8 cellular contexts compared by ENCODE assay signal in genomic region chr14:77039285-77040058, GRCh38.
A peak's percentile ranks its signal among the peaks of the same experiment; 100 is the strongest.
DNase-seq lines count a peak whose midpoint lies in the region; ATAC-seq and TF ChIP-seq lines count a peak whose summit lies in the region.

No MANE protein-coding gene starts in this region.

- H3K4me3 Mint-ChIP-seq in central memory CD8-positive, alpha-beta T cell = peak overlapping the region; percentile 77

- peak overlapping the region; percentile 96 for H3K27ac Mint-ChIP-seq in central memory CD8-positive, alpha-beta T cell (ENCODE audit: low read depth)

- ATAC-seq in central memory CD8-positive, alpha-beta T cell (replicated peaks; ENCODE audit: extremely low read depth, poor library complexity, severe bottlenecking) = no peak
- ATAC-seq in HG03565 (IDR thresholded peaks at IDR 0.05; ENCODE audit: unreplicated experiment) = no peak
- no peak for ATAC-seq in GM18867 (IDR thresholded peaks at IDR 0.05; ENCODE audit: unreplicated experiment)

- peaks cover 73% of the 10 kb centered on the region for H3K4me1 Mint-ChIP-seq in central memory CD8-positive, alpha-beta T cell

- H3K9me3 Mint-ChIP-seq in central memory CD8-positive, alpha-beta T cell = no peaks in the 10 kb centered on the region

- DNase-seq in AG10803 (ENCODE audit: low read depth) = peak; percentile 69
- peak; percentile 78 for DNase-seq in NCI-H524 treated with DMSO at 0.1 percent for 48 hours (lab: John Stamatoyannopoulos, UW)
- DNase-seq in central memory CD8-positive, alpha-beta T cell (ENCODE audit: low spot score in 2 of 2) = no peak
- DNase-seq in midbrain (lab: John Stamatoyannopoulos, UW) = peak; percentile 57
- DNase-seq in effector CD8-positive, alpha-beta T cell (lab: John Stamatoyannopoulos, UW) = no peak

- peaks cover 19% of the 10 kb centered on the region for H3K36me3 Mint-ChIP-seq in central memory CD8-positive, alpha-beta T cell (ENCODE audit: insufficient read depth)

- no peaks in the 10 kb centered on the region for H3K27me3 Mint-ChIP-seq in central memory CD8-positive, alpha-beta T cell

- no peak for TF ChIP-seq CTCF in AG10803 (conservative IDR thresholded peaks at IDR 0.05; ENCODE audit: low read length)

- peak; percentile 2 for TF ChIP-seq POLR2A in GM19193 (IDR thresholded peaks at IDR 0.05; ENCODE audit: extremely low read depth, insufficient read depth, insufficient read length)

- peak overlapping the region; percentile 50 for H3K4me3 ChIP-seq in AG10803 (ENCODE audit: low read length)

Comparison
In these comparisons a context has a peak if more than half of its experiments do, and no peak if none do; other contexts are left out.
1. DNase-seq: peak in AG10803 (single experiment), NCI-H524 treated with DMSO at 0.1 percent for 48 hours (single experiment) and midbrain (single experiment); none in central memory CD8-positive, alpha-beta T cell (0 of 2) and effector CD8-positive, alpha-beta T cell (single experiment).